ENCODE assay signal across 13 cellular contexts in the genomic region with DNA sequence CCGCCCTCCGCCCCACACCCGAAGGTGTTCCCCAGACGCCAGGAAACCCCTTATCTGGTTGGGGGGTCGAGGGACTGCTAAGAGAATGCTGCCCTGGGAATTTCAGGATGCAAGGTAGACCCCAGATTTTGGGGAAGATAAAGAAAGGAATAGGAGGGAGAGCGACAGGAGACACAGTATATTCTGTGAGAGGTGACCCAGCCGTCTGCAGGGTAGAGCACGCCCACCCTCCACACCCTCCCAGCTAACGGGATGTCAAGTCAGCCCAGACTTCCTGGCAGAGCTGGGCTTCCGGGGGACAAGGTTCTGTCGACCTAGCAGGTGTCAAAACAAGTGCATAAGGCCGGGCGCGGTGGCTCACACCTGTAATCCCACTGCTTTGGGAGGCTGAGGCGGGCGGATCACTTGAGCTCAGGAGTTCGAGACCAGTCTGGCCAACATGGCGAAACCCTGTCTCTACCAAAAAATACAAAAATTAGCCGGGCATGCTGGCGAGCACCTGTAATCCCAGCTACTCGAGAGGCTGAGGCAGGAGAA. TPM values are rescaled to one million over a fixed set of nuclear protein-coding genes. Genes with fewer than 3 reads are reported as not detected.
DNase-seq lines count a peak whose midpoint lies in the region; ATAC-seq, FAIRE-seq and TF ChIP-seq lines count a peak whose summit lies in the region.
"Had no signal": no experiment of that assay in that cellular context is flagged by ENCODE, and none has a peak within 500 bp of the region (broad histone marks: within the 10 kb centered on the region; RNA-seq: fewer than 3 reads in every experiment).

No MANE protein-coding gene starts in this region.

- peak overlapping the region; percentile 66 for H3K4me3 ChIP-seq in BE2C (ENCODE audit: low read depth, low read length)
- no peak overlapping the region for H3K4me3 ChIP-seq in astrocyte (ENCODE audit: insufficient read depth, low read depth, low read length)
- H3K4me3 ChIP-seq in mesodermal cell (ENCODE audit: extremely low read depth, insufficient read depth, low read length, poor library complexity, severe bottlenecking) = peak overlapping the region; percentile 39

- no peaks in the 10 kb centered on the region for H3K79me2 ChIP-seq in astrocyte (ENCODE audit: insufficient read depth, low read length)

- H3K4me1 ChIP-seq in BE2C = peaks cover 3% of the 10 kb centered on the region; the same call in 1 of the 2 replicates
- peaks cover 2% of the 10 kb centered on the region; the same call in 1 of the 2 replicates for H3K4me1 ChIP-seq in ES-I3 (ENCODE audit: insufficient read depth, low read length)
- H3K4me1 ChIP-seq in astrocyte (ENCODE audit: insufficient read depth, low read length) = peaks cover 7% of the 10 kb centered on the region
- peaks cover 10% of the 10 kb centered on the region for H3K4me1 ChIP-seq in mesodermal cell (ENCODE audit: control insufficient read depth, insufficient read depth, low read length, poor library complexity, severe bottlenecking)

- TF ChIP-seq CTCF in BE2C (IDR thresholded peaks at IDR 0.05; ENCODE audit: low read depth, low read length) = no peak
- TF ChIP-seq CTCF in astrocyte (IDR thresholded peaks at IDR 0.05; ENCODE audit: insufficient read depth, low read depth, low read length) = no peak

- 55 to 57% methylated on average over 18 to 21 of the region's 21 CpGs for WGBS in mesodermal cell (ENCODE audit: insufficient coverage in 2 of 2), 2 experiments

- H3K9me3 ChIP-seq in BE2C (no peaks in the 10 kb centered on the region), ES-I3 (ENCODE audit: control insufficient read depth, insufficient read depth, low read length) (no peaks in the 10 kb centered on the region), astrocyte (ENCODE audit: insufficient read depth, low read depth, low read length) (no peaks in the 10 kb centered on the region), mesodermal cell (ENCODE audit: control insufficient read depth, low read length) (no peaks in the 10 kb centered on the region)

- no peak overlapping the region for H3K27ac ChIP-seq in astrocyte (ENCODE audit: low read depth, low read length)
- H3K27ac ChIP-seq in mesodermal cell (ENCODE audit: low read depth, low read length, severe bottlenecking) = no peak overlapping the region
- H3K27ac ChIP-seq: spleen had no signal

- H3K4me2 ChIP-seq in astrocyte (ENCODE audit: low read length) = peak overlapping the region; percentile 74

- DNase-seq in BE2C (no peak), astrocyte (ENCODE audit: low read depth) (no peak), iPS-NIHi11 (ENCODE audit: low spot score) (no peak)
- DNase-seq in stimulated activated CD4-positive, alpha-beta T cell treated with anti-CD3 and anti-CD28 coated beads, Interleukin-4, amount 100 ng/mL, for 1 hour = no peak
- DNase-seq: erythroblast; spleen; stimulated activated naive CD4-positive, alpha-beta T cell had no signal

- no peaks in the 10 kb centered on the region for H3K36me3 ChIP-seq in BE2C
- H3K36me3 ChIP-seq in ES-I3 (ENCODE audit: insufficient read depth, low read length) = no peaks in the 10 kb centered on the region
- no peaks in the 10 kb centered on the region for H3K36me3 ChIP-seq in astrocyte (ENCODE audit: insufficient read depth, low read length)
- no peaks in the 10 kb centered on the region for H3K36me3 ChIP-seq in mesodermal cell (ENCODE audit: control insufficient read depth, insufficient read depth, low read length)
- H3K36me3 ChIP-seq: spleen had no signal

- H3K36me3 Mint-ChIP-seq in astrocyte (ENCODE audit: low read depth, unreplicated experiment) = no peaks in the 10 kb centered on the region

- H3K27ac Mint-ChIP-seq in astrocyte (ENCODE audit: unreplicated experiment) = no peak overlapping the region

- no peaks in the 10 kb centered on the region for H3K9me3 Mint-ChIP-seq in astrocyte (ENCODE audit: unreplicated experiment)

- H3K4me3 Mint-ChIP-seq in astrocyte (ENCODE audit: unreplicated experiment) = peak overlapping the region; percentile 45

- ATAC-seq in GM21529 (IDR thresholded peaks at IDR 0.05; ENCODE audit: unreplicated experiment) (no peak), HG02798 (IDR thresholded peaks at IDR 0.05; ENCODE audit: poor library complexity, unreplicated experiment) (no peak)
- ATAC-seq: left lobe of liver had no signal

- no peaks in the 10 kb centered on the region for H4K20me1 ChIP-seq in astrocyte (ENCODE audit: insufficient read depth, low read length)

- H2AFZ ChIP-seq in astrocyte (ENCODE audit: low read depth, low read length) = no peak overlapping the region

- H3K27me3 ChIP-seq in BE2C = peaks cover 11% of the 10 kb centered on the region
- peaks cover 12% of the 10 kb centered on the region for H3K27me3 ChIP-seq in astrocyte (ENCODE audit: insufficient read depth, low read length)

- no peak for FAIRE-seq in astrocyte (lab: Jason Lieb, UNC)

- peaks cover 14% of the 10 kb centered on the region for H3K27me3 Mint-ChIP-seq in astrocyte (ENCODE audit: low read depth, unreplicated experiment)

- peaks cover 9% of the 10 kb centered on the region for H3K4me1 Mint-ChIP-seq in astrocyte (ENCODE audit: low read depth, unreplicated experiment)

- H3K9ac ChIP-seq in ES-I3 (ENCODE audit: low read depth, low read length) (peak overlapping the region; percentile 52; the same call in 1 of the 2 replicates), astrocyte (ENCODE audit: low read length) (no peak overlapping the region)

RNA-seq across cellular contexts. Expression of a gene that starts 0.7 kb away (rescaled TPM):
- polyA plus RNA-seq in BE2C (2012; ENCODE audit: insufficient read depth, insufficient read length, low read depth) = 5.3 TPM
- 0.55 and 1.3 TPM in 2 replicates for total RNA-seq in astrocyte
- 3.1 TPM for polyA plus RNA-seq in mesodermal cell (2013, experiment 1 of 2)
- 2.1 TPM for polyA plus RNA-seq in mesodermal cell (2013, experiment 2 of 2)
- total RNA-seq: Daoy had no signal

RNA-seq across cellular contexts. Expression of a gene that starts 13.4 kb away (rescaled TPM):
- polyA plus RNA-seq in BE2C (2012; ENCODE audit: insufficient read depth, insufficient read length, low read depth) = 0.45 TPM
- total RNA-seq in astrocyte = 6.5 and 6.6 TPM in 2 replicates
- polyA plus RNA-seq in mesodermal cell (2013, experiment 1 of 2) = 2.7 TPM
- 2.3 TPM for polyA plus RNA-seq in mesodermal cell (2013, experiment 2 of 2)

RNA-seq across cellular contexts. Expression of a gene that starts 28.8 kb away (rescaled TPM):
- polyA plus RNA-seq in BE2C (2012; ENCODE audit: insufficient read depth, insufficient read length, low read depth) = 86.4 TPM
- 20.9 and 22.9 TPM in 2 replicates for total RNA-seq in astrocyte
- 29.5 TPM for polyA plus RNA-seq in mesodermal cell (2013, experiment 1 of 2)
- 25.5 TPM for polyA plus RNA-seq in mesodermal cell (2013, experiment 2 of 2)

RNA-seq across cellular contexts. Expression of a gene that starts 39.7 kb away (rescaled TPM):
- polyA plus RNA-seq in BE2C (2012; ENCODE audit: insufficient read depth, insufficient read length, low read depth) = 20.0 TPM
- 2.8 and 4.6 TPM in 2 replicates for total RNA-seq in astrocyte
- 3.5 TPM for polyA plus RNA-seq in mesodermal cell (2013, experiment 1 of 2)
- 1.6 TPM for polyA plus RNA-seq in mesodermal cell (2013, experiment 2 of 2)
- total RNA-seq: spleen had no signal

RNA-seq across cellular contexts. Expression of a gene that starts 44.9 kb away (rescaled TPM):
- 22.4 TPM for polyA plus RNA-seq in BE2C (2012; ENCODE audit: insufficient read depth, insufficient read length, low read depth)
- 22.1 and 25.7 TPM in 2 replicates for total RNA-seq in astrocyte
- polyA plus RNA-seq in mesodermal cell (2013, experiment 1 of 2) = 14.9 TPM
- polyA plus RNA-seq in mesodermal cell (2013, experiment 2 of 2) = 9.8 TPM
